In genomic region chr22:24185501-24186351, GRCh38 we compare ENCODE assay signal across 22 cellular contexts. TPM values are rescaled to one million over a fixed set of nuclear protein-coding genes. Genes with fewer than 3 reads are reported as not detected.
"Had no signal": no experiment of that assay in that cellular context is flagged by ENCODE, and none has a peak within 500 bp of the region (broad histone marks: within the 10 kb centered on the region; RNA-seq: fewer than 3 reads in every experiment).

No MANE protein-coding gene starts in this region.

- H3K27ac ChIP-seq: ascending aorta, brain microvascular endothelial cell, dorsolateral prefrontal cortex, esophagus muscularis mucosa, pancreas, testis, vagina had no signal

- H3K9me3 ChIP-seq: ascending aorta, esophagus muscularis mucosa, pancreas, testis, vagina had no signal

- H3K4me1 ChIP-seq: pancreas had no signal

- DNase-seq: activated CD4-positive, alpha-beta T cell treated with anti-CD3 and anti-CD28 coated beads, Interleukin-2, amount 10 ng/mL, durations not matched to agents 24 days and 14 days; activated CD8-positive, alpha-beta T cell treated with anti-CD3 and anti-CD28 coated beads for 36 hours; activated gamma-delta T cell treated with Interleukin-2 at 50 U/mL for 16 hours; activated T-cell treated with anti-CD3 and anti-CD28 coated beads, Interleukin-2, amount 50 U/mL, for 1 hour; brain microvascular endothelial cell; central memory CD4-positive, alpha-beta T cell; effector memory CD8-positive, alpha-beta T cell; left colon; stimulated activated CD4-positive, alpha-beta T cell treated with anti-CD3 and anti-CD28 coated beads, Interleukin-4, amount 100 ng/mL, for 1 hour; stimulated activated naive CD4-positive, alpha-beta T cell; SW 1271; testis had no signal

- ATAC-seq: activated CD8-positive, alpha-beta T cell treated with anti-CD3 and anti-CD28 coated beads for 36 hours; activated naive CD4-positive, alpha-beta T cell treated with anti-CD3 and anti-CD28 coated beads, Interleukin-2, amount 50 U/mL, for 72 hours; effector memory CD8-positive, alpha-beta T cell; left colon; naive thymus-derived CD4-positive, alpha-beta T cell; pancreas; sciatic nerve; T-helper 17 cell had no signal

- H3K36me3 ChIP-seq: brain microvascular endothelial cell, pancreas, vagina had no signal

- H3K27me3 ChIP-seq: ascending aorta, brain microvascular endothelial cell, dorsolateral prefrontal cortex, esophagus muscularis mucosa, pancreas, testis, vagina had no signal

- H3K4me3 ChIP-seq: ascending aorta, dorsolateral prefrontal cortex, esophagus muscularis mucosa, lung, pancreas, testis, vagina had no signal

RNA-seq across cellular contexts. Expression of gene GGT5, which starts 59.2 kb away (rescaled TPM):
- total RNA-seq: activated CD8-positive, alpha-beta T cell treated with anti-CD3 and anti-CD28 coated beads for 36 hours; T-helper 17 cell had no signal
- polyA plus RNA-seq: naive thymus-derived CD4-positive, alpha-beta T cell had no signal
